In genomic region chr10:122706947-122707346, GRCh38 we compare ENCODE assay signal across 35 cellular contexts. TPM values are rescaled to one million over a fixed set of nuclear protein-coding genes. Genes with fewer than 3 reads are reported as not detected.
"Had no signal": no experiment of that assay in that cellular context is flagged by ENCODE, and none has a peak within 500 bp of the region (broad histone marks: within the 10 kb centered on the region; RNA-seq: fewer than 3 reads in every experiment).

No MANE protein-coding gene starts in this region.

- H3K4me1 ChIP-seq: adrenal gland, breast epithelium had no signal

- H3K9me3 ChIP-seq: adrenal gland, body of pancreas, breast epithelium had no signal

- DNase-seq: activated B cell treated with CpG ODN at 0.5 μM for 24 hours; activated CD4-positive, alpha-beta memory T cell treated with anti-CD3 and anti-CD28 coated beads for 36 hours; activated CD4-positive, alpha-beta T cell treated with anti-CD3 and anti-CD28 coated beads for 4 hours; activated CD4-positive, alpha-beta T cell treated with anti-CD3 and anti-CD28 coated beads, Interleukin-2, amount 10 ng/mL, durations not matched to agents 24 days and 14 days; activated CD4-positive, alpha-beta T cell treated with anti-CD3 and anti-CD28 coated beads, Interleukin-2, amount 50 U/mL, for 1 hour; activated CD4-positive, alpha-beta T cell treated with anti-CD3 and anti-CD28 coated beads, Interleukin-2, amount 50 U/mL, for 4 hours; activated CD4-positive, CD25-positive, alpha-beta regulatory T cell treated with anti-CD3 and anti-CD28 coated beads, Interleukin-2, amount 50 U/mL, for 72 hours; activated CD8-positive, alpha-beta memory T cell treated with anti-CD3 and anti-CD28 coated beads, Interleukin-2, amount 50 U/mL, for 4 hours; activated CD8-positive, alpha-beta T cell treated with anti-CD3 and anti-CD28 coated beads for 36 hours; activated effector memory CD4-positive, alpha-beta T cell treated with anti-CD3 and anti-CD28 coated beads, Interleukin-2, amount 50 U/mL, for 16 hours; activated gamma-delta T cell treated with Interleukin-2 at 50 U/mL for 16 hours; activated naive CD4-positive, alpha-beta T cell; activated naive CD4-positive, alpha-beta T cell treated with anti-CD3 and anti-CD28 coated beads for 36 hours; activated naive CD4-positive, alpha-beta T cell treated with anti-CD3 and anti-CD28 coated beads, Interleukin-2, amount 50 U/mL, for 16 hours; activated naive CD8-positive, alpha-beta T cell treated with anti-CD3 and anti-CD28 coated beads for 36 hours; activated T-cell treated with anti-CD3 and anti-CD28 coated beads for 4 hours; activated T-cell treated with anti-CD3 and anti-CD28 coated beads, Interleukin-2, amount 50 U/mL, for 1 hour; activated T-cell treated with anti-CD3 and anti-CD28 coated beads, Interleukin-2, amount 50 U/mL, for 4 hours; activated T-cell treated with anti-CD3 and anti-CD28 coated beads, Interleukin-2, amount 50 U/mL, for 72 hours; adrenal gland; amniotic stem cell; aorta; body of pancreas; brain microvascular endothelial cell; caudate nucleus; cerebellar nuclear complex; T-helper 1 cell; T-helper 9 cell had no signal

- H3K27ac ChIP-seq: adrenal gland, body of pancreas, brain microvascular endothelial cell, breast epithelium, VCaP had no signal

- H3K4me3 ChIP-seq: adrenal gland, body of pancreas, breast epithelium had no signal

- H3K36me3 ChIP-seq: adrenal gland, brain microvascular endothelial cell, breast epithelium had no signal

- ATAC-seq: activated CD8-positive, alpha-beta T cell treated with anti-CD3 and anti-CD28 coated beads for 36 hours; activated naive CD4-positive, alpha-beta T cell treated with anti-CD3 and anti-CD28 coated beads, Interleukin-2, amount 50 U/mL, for 72 hours; activated T-cell treated with anti-CD3 and anti-CD28 coated beads, Interleukin-2, amount 50 U/mL, for 4 hours; activated T-cell treated with anti-CD3 and anti-CD28 coated beads, Interleukin-2, amount 50 U/mL, for 72 hours; activated T-helper 17 cell treated with anti-CD3 and anti-CD28 coated beads, Interleukin-2, amount 50 U/mL, for 72 hours; body of pancreas had no signal

- H3K27me3 ChIP-seq: adrenal gland, body of pancreas, brain microvascular endothelial cell, breast epithelium had no signal

RNA-seq across cellular contexts. Expression of gene C10orf120, which starts 7.3 kb away (rescaled TPM):
- total RNA-seq: activated B cell treated with CpG ODN at 0.5 μM for 24 hours; activated CD4-positive, alpha-beta memory T cell treated with anti-CD3 and anti-CD28 coated beads for 36 hours; activated CD4-positive, alpha-beta T cell treated with anti-CD3 and anti-CD28 coated beads, Interleukin-2, amount 10 ng/mL, durations not matched to agents 24 days and 14 days; activated CD8-positive, alpha-beta memory T cell treated with anti-CD3 and anti-CD28 coated beads for 36 hours; activated CD8-positive, alpha-beta T cell treated with anti-CD3 and anti-CD28 coated beads for 36 hours; activated naive CD4-positive, alpha-beta T cell treated with anti-CD3 and anti-CD28 coated beads for 36 hours; activated naive CD4-positive, alpha-beta T cell treated with anti-CD3 and anti-CD28 coated beads, Interleukin-2, amount 50 U/mL, for 72 hours; activated naive CD8-positive, alpha-beta T cell treated with anti-CD3 and anti-CD28 coated beads for 36 hours; activated T-cell treated with anti-CD3 and anti-CD28 coated beads, Interleukin-2, amount 50 U/mL, for 4 hours; activated T-cell treated with anti-CD3 and anti-CD28 coated beads, Interleukin-2, amount 50 U/mL, for 72 hours; activated T-helper 1 cell treated with anti-CD3 and anti-CD28 coated beads, Interleukin-12 subunit alpha, Interleukin-12 subunit beta, Interleukin-2, Interleukin-4 antibody, amounts not matched to agents 30 ng/mL and 10 ng/mL and 1 ng/mL, durations not matched to agents 14 hours and 24 hours and 36 hours; activated T-helper 17 cell treated with anti-CD3 and anti-CD28 coated beads, Interleukin-2, amount 50 U/mL, for 72 hours; adrenal gland; aorta; astrocyte; body of pancreas; breast epithelium had no signal
- polyA plus RNA-seq: adrenal gland, aorta had no signal
